ENCODE assay signal across 1 cellular context in genomic region chr10:102267748-102268147, GRCh38.
TF ChIP-seq lines count a peak whose summit lies in the region.

No MANE protein-coding gene starts in this region.

TF ChIP-seq in IMR-90, 13 proteins besides CTCF, POLR2A, EP300 and RAD21 (continued from another document):
- TF ChIP-seq MXI1 (IDR thresholded peaks at IDR 0.05; ENCODE audit: borderline replicate concordance, low read depth, low read length) = no peak
- no peak for TF ChIP-seq NFE2L2 (IDR thresholded peaks at IDR 0.05; ENCODE audit: low read depth, low read length)
- no peak for TF ChIP-seq MAZ (IDR thresholded peaks at IDR 0.05; ENCODE audit: borderline replicate concordance, low read depth, low read length)
